4 cellular contexts compared by ENCODE assay signal in genomic region chr3:26323741-26324140, GRCh38.
DNase-seq lines count a peak whose midpoint lies in the region; ATAC-seq, FAIRE-seq and TF ChIP-seq lines count a peak whose summit lies in the region.
"Not testable (repeated sequence)": the region's sequence is repeated elsewhere in the genome, so short reads cannot be mapped to it uniquely, and the experiment has no call there.

No MANE protein-coding gene starts in this region.

- H4K91ac ChIP-seq in H1 (replicated peaks; ENCODE audit: insufficient read length, low read length): not testable (repeated sequence)

- DNase-seq in GM23338 (ENCODE audit: low spot score) (peak; percentile 4), NT2/D1 (ENCODE audit: low read depth, low spot score) (peak; percentile 32), left kidney (ENCODE audit: low read depth, low spot score) (peak; percentile 70)
- DNase-seq in H1 (ENCODE audit: low read depth in 1 of 2, low spot score in 2 of 2): not testable (repeated sequence)

- H3K14ac ChIP-seq in H1 (ENCODE audit: insufficient read length): not testable (repeated sequence)

- not testable (repeated sequence) for TF ChIP-seq CTCF in GM23338 (conservative IDR thresholded peaks at IDR 0.05; ENCODE audit: low read depth in 2 of 2); H1 (IDR thresholded peaks at IDR 0.05; ENCODE audit: control extremely low read depth in 1 of 3, insufficient read depth in 1 of 3, low read depth in 1 of 3, low read length in 3 of 3)

- not testable (repeated sequence) for H3K23ac ChIP-seq in H1 (ENCODE audit: insufficient read length)

- H3K4me3 ChIP-seq in GM23338; NT2/D1 (ENCODE audit: insufficient read length, low read depth); H1 (ENCODE audit: extremely low read depth in 1 of 4, insufficient read depth in 2 of 4, low read depth in 3 of 4, low read length in 4 of 4): not testable (repeated sequence)

- H3K56ac ChIP-seq in H1 (replicated peaks; ENCODE audit: insufficient read length, low read depth, low read length): not testable (repeated sequence)

- H3K27me3 ChIP-seq in GM23338 (ENCODE audit: insufficient read depth); NT2/D1 (ENCODE audit: insufficient read depth, insufficient read length); H1 (replicated peaks in 1 of 4; ENCODE audit: control insufficient read depth in 3 of 4, extremely low read depth in 1 of 4, insufficient read depth in 3 of 4, low read length in 3 of 4): not testable (repeated sequence)

- H4K20me1 ChIP-seq in GM23338 (replicated peaks; ENCODE audit: insufficient read depth); H1 (replicated peaks in 1 of 2; ENCODE audit: control insufficient read depth in 1 of 2, insufficient read depth in 2 of 2, low read length in 2 of 2): not testable (repeated sequence)

- H3K36me3 Mint-ChIP-seq in GM23338 (ENCODE audit: low read depth): not testable (repeated sequence)

- peaks cover 16% of the 10 kb centered on the region; the same call in 1 of the 2 replicates for H3K9me2 ChIP-seq in GM23338 (ENCODE audit: insufficient read depth)

- not testable (repeated sequence) for H3K4me1 Mint-ChIP-seq in GM23338

- WGBS in H1 (ENCODE audit: extremely low coverage in 1 of 2, insufficient coverage in 1 of 2, insufficient read length in 1 of 2, insufficient replicate concordance in 2 of 2, low coverage in 1 of 2, low lambda C conversion rate in 2 of 2, missing lambda C conversion rate in 1 of 2), 2 experiments: 88% methylated on average over 5 of the region's 6 CpGs; no CpG with 5 or more reads in 1 of the 2 experiments

- not testable (repeated sequence) for H3K36me3 ChIP-seq in GM23338 (ENCODE audit: insufficient read depth); NT2/D1 (ENCODE audit: insufficient read depth, insufficient read length, low read length); H1 (ENCODE audit: control insufficient read depth in 2 of 4, insufficient read depth in 4 of 4, low read length in 3 of 4)

- H3K27me3 Mint-ChIP-seq in GM23338 (ENCODE audit: insufficient read depth, low read depth, poor library complexity): not testable (repeated sequence)

- not testable (repeated sequence) for H2BK5ac ChIP-seq in H1 (ENCODE audit: low read depth, low read length)

- POLR2A ChIA-PET in H1 (lab: Charles Lee; ENCODE audit: partially characterized antibody): not testable (repeated sequence)

- not testable (repeated sequence) for H3K79me1 ChIP-seq in H1 (ENCODE audit: low read depth, low read length)

- H3K4ac ChIP-seq in H1 (replicated peaks; ENCODE audit: insufficient read length, low read depth, low read length): not testable (repeated sequence)

- ATAC-seq in GM23338: not testable (repeated sequence)

- TF ChIP-seq POLR2A in H1 (IDR thresholded peaks at IDR 0.05; ENCODE audit: control extremely low read depth in 1 of 2, low read depth in 2 of 2, low read length in 2 of 2): not testable (repeated sequence)

- not testable (repeated sequence) for H3K9me3 ChIP-seq in NT2/D1 (ENCODE audit: insufficient read depth, low read length); H1 (ENCODE audit: insufficient read depth in 2 of 2, low read depth in 1 of 2, low read length in 1 of 2)

- not testable (repeated sequence) for H2BK15ac ChIP-seq in H1 (ENCODE audit: low read length)

- H3K27ac ChIP-seq in GM23338 (ENCODE audit: low read depth); H1 (ENCODE audit: low read depth, low read length): not testable (repeated sequence)

- not testable (repeated sequence) for H3K4me2 ChIP-seq in GM23338; H1 (ENCODE audit: insufficient read depth in 1 of 2, low read depth in 2 of 2, low read length in 2 of 2)

- TF ChIP-seq EP300 in H1 (IDR thresholded peaks at IDR 0.05; ENCODE audit: borderline replicate concordance in 1 of 2, low read depth in 2 of 2, low read length in 2 of 2): not testable (repeated sequence)

- not testable (repeated sequence) for H4K5ac ChIP-seq in H1 (ENCODE audit: insufficient read length, low read depth, low read length)

- H4K8ac ChIP-seq in H1 (ENCODE audit: extremely low read depth, insufficient read depth, low read length): not testable (repeated sequence)

- H2BK20ac ChIP-seq in H1 (ENCODE audit: low read length): not testable (repeated sequence)

- H3K18ac ChIP-seq in H1 (ENCODE audit: extremely low read depth, low read length): not testable (repeated sequence)

- H3K27ac Mint-ChIP-seq in GM23338: not testable (repeated sequence)

- not testable (repeated sequence) for H3K4me1 ChIP-seq in GM23338 (ENCODE audit: insufficient read depth); NT2/D1 (ENCODE audit: insufficient read depth, insufficient read length); H1 (replicated peaks in 1 of 4; ENCODE audit: control insufficient read depth in 3 of 4, insufficient read depth in 4 of 4, low read length in 3 of 4)

- peaks cover 14% of the 10 kb centered on the region for H3K9me3 Mint-ChIP-seq in GM23338

- not testable (repeated sequence) for TF ChIP-seq RAD21 in H1 (IDR thresholded peaks at IDR 0.05 in 1 of 2, conservative IDR thresholded peaks at IDR 0.05 in 1 of 2; ENCODE audit: low read depth in 2 of 2, low read length in 2 of 2)

- H2BK120ac ChIP-seq in H1 (replicated peaks; ENCODE audit: low read depth, low read length): not testable (repeated sequence)

- FAIRE-seq in H1 (lab: Jason Lieb, UNC): not testable (repeated sequence)

- H3K79me2 ChIP-seq in GM23338 (replicated peaks; ENCODE audit: insufficient read depth); H1 (ENCODE audit: control insufficient read depth in 1 of 2, insufficient read depth in 2 of 2, low read length in 2 of 2): not testable (repeated sequence)

- H2AFZ ChIP-seq in GM23338: not testable (repeated sequence)
- H2AFZ ChIP-seq in H1 (ENCODE audit: low read length): peak overlapping the region; percentile 53; the same call in 1 of the 2 replicates

- not testable (repeated sequence) for H3K23me2 ChIP-seq in H1 (ENCODE audit: low read depth, low read length)

- H3K9ac ChIP-seq in NT2/D1 (ENCODE audit: insufficient read length, low read depth); H1 (replicated peaks in 1 of 4; ENCODE audit: extremely low read depth in 1 of 4, low read depth in 3 of 4, low read length in 3 of 4): not testable (repeated sequence)

- H2AK5ac ChIP-seq in H1 (ENCODE audit: low read depth, low read length): not testable (repeated sequence)

- CTCF ChIA-PET in H1 (lab: Charles Lee; ENCODE audit: partially characterized antibody): not testable (repeated sequence)

- not testable (repeated sequence) for H3F3A ChIP-seq in GM23338 (replicated peaks; ENCODE audit: low read depth)

- not testable (repeated sequence) for H2BK12ac ChIP-seq in H1 (ENCODE audit: low read depth, low read length)

- H3K4me3 Mint-ChIP-seq in GM23338: not testable (repeated sequence)
